ENCODE assay signal across 28 cellular contexts in genomic region chr15:59258317-59258716, GRCh38. TPM values are rescaled to one million over a fixed set of nuclear protein-coding genes. Genes with fewer than 3 reads are reported as not detected.
"Had no signal": no experiment of that assay in that cellular context is flagged by ENCODE, and none has a peak within 500 bp of the region (broad histone marks: within the 10 kb centered on the region; RNA-seq: fewer than 3 reads in every experiment).

No MANE protein-coding gene starts in this region.

- H3K27ac ChIP-seq: body of pancreas, coronary artery, gastroesophageal sphincter, ovary, skin epidermis, testis had no signal

- ATAC-seq: body of pancreas; effector memory CD8-positive, alpha-beta T cell; gastroesophageal sphincter; left cardiac atrium; sciatic nerve had no signal

- H3K36me3 ChIP-seq: ovary, transverse colon had no signal

- H3K27ac Mint-ChIP-seq: activated B cell treated with CpG ODN at 0.5 μM for 24 hours; activated naive CD4-positive, alpha-beta T cell treated with anti-CD3 and anti-CD28 coated beads, Interleukin-2, amount 50 U/mL, for 24 hours; effector memory CD8-positive, alpha-beta T cell; mesothelial cell of epicardium; progenitor cell of endocrine pancreas; T-helper 2 cell treated with Interferon-gamma antibody and Interleukin-4, amounts not matched to agents 5 μg/mL and 100 μg/mL, for 36 hours had no signal

- H3K27me3 ChIP-seq: body of pancreas, gastroesophageal sphincter, ovary, testis, transverse colon had no signal

- H3K4me3 Mint-ChIP-seq: activated B cell treated with CpG ODN at 0.5 μM for 24 hours; activated CD8-positive, alpha-beta T cell treated with anti-CD3 and anti-CD28 coated beads for 36 hours; activated naive CD4-positive, alpha-beta T cell treated with anti-CD3 and anti-CD28 coated beads, Interleukin-2, amount 50 U/mL, for 24 hours; effector memory CD8-positive, alpha-beta T cell; mesothelial cell of epicardium; naive B cell; T-helper 2 cell treated with Interferon-gamma antibody and Interleukin-4, amounts not matched to agents 5 μg/mL and 100 μg/mL, for 36 hours had no signal

- H3K4me1 ChIP-seq: gastroesophageal sphincter, testis had no signal

- H3K27me3 Mint-ChIP-seq: activated B cell treated with CpG ODN at 0.5 μM for 24 hours; activated CD8-positive, alpha-beta T cell treated with anti-CD3 and anti-CD28 coated beads for 36 hours; activated naive CD4-positive, alpha-beta T cell treated with anti-CD3 and anti-CD28 coated beads, Interleukin-2, amount 50 U/mL, for 24 hours; naive B cell; progenitor cell of endocrine pancreas had no signal

- H3K9me3 Mint-ChIP-seq: activated B cell treated with CpG ODN at 0.5 μM for 24 hours; activated CD8-positive, alpha-beta T cell treated with anti-CD3 and anti-CD28 coated beads for 36 hours; activated naive CD4-positive, alpha-beta T cell treated with anti-CD3 and anti-CD28 coated beads, Interleukin-2, amount 50 U/mL, for 24 hours; activated T-helper 2 cell treated with anti-CD3 and anti-CD28 coated beads, Interferon-gamma antibody, Interleukin-2, Interleukin-4, amounts not matched to agents 10 μg/mL and 5 μg/mL and 100 μg/mL, durations not matched to agents 14 hours and 24 hours and 36 hours; effector memory CD8-positive, alpha-beta T cell; mesothelial cell of epicardium; naive B cell; T-helper 2 cell treated with Interferon-gamma antibody and Interleukin-4, amounts not matched to agents 5 μg/mL and 100 μg/mL, for 36 hours had no signal

- H3K36me3 Mint-ChIP-seq: activated naive CD4-positive, alpha-beta T cell treated with anti-CD3 and anti-CD28 coated beads, Interleukin-2, amount 50 U/mL, for 24 hours; mesothelial cell of epicardium had no signal

- H3K9me3 ChIP-seq: body of pancreas, gastroesophageal sphincter, ovary, testis, transverse colon had no signal

- DNase-seq: activated B cell treated with CpG ODN at 0.5 μM for 24 hours; activated CD4-positive, alpha-beta T cell treated with anti-CD3 and anti-CD28 coated beads, Interleukin-2, amount 50 U/mL, for 1 hour; activated CD8-positive, alpha-beta T cell treated with anti-CD3 and anti-CD28 coated beads for 36 hours; activated T-cell treated with anti-CD3 and anti-CD28 coated beads, Interleukin-2, amount 50 U/mL, for 48 hours; aorta; body of pancreas; effector memory CD8-positive, alpha-beta T cell; erythroblast; hippocampal formation; left cardiac atrium; naive B cell; ovary; stimulated activated CD4-positive, alpha-beta T cell treated with anti-CD3 and anti-CD28 coated beads, Interleukin-12 subunit alpha, Interleukin-12 subunit beta, amount 100 ng/mL, for 4 hours; stimulated activated CD4-positive, alpha-beta T cell treated with anti-CD3 and anti-CD28 coated beads, Interleukin-4, amount 100 ng/mL, for 1 hour; testis; transverse colon had no signal

- H3K4me3 ChIP-seq: body of pancreas, coronary artery, gastroesophageal sphincter, ovary, skin epidermis, testis, transverse colon had no signal

RNA-seq across cellular contexts. Expression of gene LDHAL6B, which starts 51.7 kb away (rescaled TPM):
- total RNA-seq: activated B cell treated with CpG ODN at 0.5 μM for 24 hours; activated CD8-positive, alpha-beta T cell treated with anti-CD3 and anti-CD28 coated beads for 36 hours; activated T-helper 2 cell treated with anti-CD3 and anti-CD28 coated beads, Interferon-gamma antibody, Interleukin-2, Interleukin-4, amounts not matched to agents 10 μg/mL and 5 μg/mL and 100 μg/mL, durations not matched to agents 14 hours and 24 hours and 36 hours; aorta; body of pancreas; left cardiac atrium; lower leg skin; mesothelial cell of epicardium; ovary; progenitor cell of endocrine pancreas; renal cortical epithelial cell; sciatic nerve; transverse colon; urinary bladder had no signal
